ENCODE assay signal across 8 cellular contexts in the genomic region with DNA sequence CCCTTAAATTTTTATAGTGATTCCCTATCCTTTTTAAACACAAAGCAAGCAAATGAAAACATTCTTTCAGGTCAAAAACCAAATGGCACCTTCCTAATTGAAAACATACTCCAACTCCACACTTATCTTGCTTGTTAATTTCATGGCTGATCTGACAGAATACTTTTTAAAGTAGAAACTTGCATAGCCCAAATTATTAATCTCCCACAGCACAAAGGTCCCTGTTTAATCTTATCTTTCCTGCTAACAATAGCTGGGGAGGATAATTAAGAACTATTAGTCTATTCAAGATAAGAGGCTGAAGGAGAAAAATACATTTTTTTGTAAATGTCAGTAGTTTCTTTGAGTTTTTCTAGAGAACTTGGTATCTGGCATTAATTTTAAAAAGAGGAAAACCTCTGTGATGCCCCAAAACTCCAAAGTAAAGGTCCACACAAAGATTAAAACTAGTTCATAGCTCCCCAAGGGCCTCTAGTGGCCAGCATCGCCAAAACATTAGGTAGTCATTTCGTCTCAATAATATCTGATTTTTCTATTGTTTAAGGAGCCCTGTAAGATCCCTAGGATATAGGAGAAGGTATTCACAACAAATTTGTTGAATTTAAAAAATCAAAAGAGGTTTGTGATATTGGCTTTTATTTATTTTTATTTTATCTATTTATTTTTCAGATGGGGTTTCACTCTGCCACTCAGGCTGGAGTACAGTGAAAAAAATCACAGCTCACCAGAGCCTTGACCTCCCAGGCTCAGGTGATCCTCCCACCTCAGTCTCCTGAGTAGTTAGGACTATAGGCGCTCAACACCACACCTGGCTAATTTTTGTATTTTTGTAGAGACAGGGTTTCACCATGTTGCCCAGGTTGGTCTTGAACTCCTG. TPM values are rescaled to one million over a fixed set of nuclear protein-coding genes. Genes with fewer than 3 reads are reported as not detected.
A peak's percentile ranks its signal among the peaks of the same experiment; 100 is the strongest.
DNase-seq lines count a peak whose midpoint lies in the region; ATAC-seq, FAIRE-seq and TF ChIP-seq lines count a peak whose summit lies in the region.

No MANE protein-coding gene starts in this region.

- no peak overlapping the region for H3K4me3 Mint-ChIP-seq in CD4-positive, alpha-beta T cell
- no peak overlapping the region for H3K4me3 Mint-ChIP-seq in brain
- no peak overlapping the region for H3K4me3 Mint-ChIP-seq in stimulated activated memory B cell treated with anti-CD40 and anti-IgM and Interleukin-4, amounts not matched to agents 10 μg/mL and 1 μg/mL and 100 μg/mL, for 72 hours

- H3K4me3 ChIP-seq in SJCRH30: no peak overlapping the region
- H3K4me3 ChIP-seq in kidney (ENCODE audit: low read length in 2 of 2): no peak overlapping the region

- H3K4me1 ChIP-seq in SJCRH30 (no peaks in the 10 kb centered on the region), kidney (ENCODE audit: control insufficient read depth in 1 of 2, insufficient read depth in 1 of 2, low read depth in 1 of 2, low read length in 2 of 2) (peaks cover 0 to 6% of the 10 kb centered on the region in 2 donors)

- intact Hi-C loops in CD4-positive, alpha-beta T cell (cut with DNase I, micrococcal nuclease): loop anchor here (1.0 to 5.0 kb wide), 7 partner anchors 221 to 1041 kb away; no protein-coding TSS in a partner anchor
- intact Hi-C loops in kidney (cut with DNase I): no loop called here

- H3K36me3 Mint-ChIP-seq in CD4-positive, alpha-beta T cell (ENCODE audit: low read depth): no peaks in the 10 kb centered on the region
- H3K36me3 Mint-ChIP-seq in brain: no peaks in the 10 kb centered on the region
- H3K36me3 Mint-ChIP-seq in stimulated activated memory B cell treated with anti-CD40 and anti-IgM and Interleukin-4, amounts not matched to agents 10 μg/mL and 1 μg/mL and 100 μg/mL, for 72 hours: no peaks in the 10 kb centered on the region

- no peaks in the 10 kb centered on the region for H3K9me3 Mint-ChIP-seq in CD4-positive, alpha-beta T cell
- H3K9me3 Mint-ChIP-seq in brain: no peaks in the 10 kb centered on the region
- H3K9me3 Mint-ChIP-seq in stimulated activated memory B cell treated with anti-CD40 and anti-IgM and Interleukin-4, amounts not matched to agents 10 μg/mL and 1 μg/mL and 100 μg/mL, for 72 hours: no peaks in the 10 kb centered on the region

- no peak overlapping the region for H3K27ac ChIP-seq in CD4-positive, alpha-beta T cell (ENCODE audit: low read depth, low read length)
- H3K27ac ChIP-seq in SJCRH30 (no peak overlapping the region), kidney (ENCODE audit: low read depth in 2 of 2, low read length in 2 of 2) (peak overlapping the region in 1 of 2 donors; percentile 61)

- peak; percentile 56 for ATAC-seq in CD4-positive, alpha-beta T cell (ENCODE audit: poor library complexity)
- ATAC-seq in stimulated activated memory B cell treated with anti-CD40 and anti-IgM and Interleukin-4, amounts not matched to agents 10 μg/mL and 1 μg/mL and 100 μg/mL, for 72 hours: no peak
- ATAC-seq in GM18907 (IDR thresholded peaks at IDR 0.05; ENCODE audit: unreplicated experiment) (no peak), HG02588 (IDR thresholded peaks at IDR 0.05; ENCODE audit: unreplicated experiment) (no peak)

- peak in 9 of 10 experiments; percentile 15 to 44 (median 28) for DNase-seq in CD4-positive, alpha-beta T cell
- DNase-seq in GM20000 (ENCODE audit: low spot score) (peak; percentile 58), SJCRH30 (peak; percentile 17 to 49), kidney (no peak)

- POLR2A ChIA-PET in CD4-positive, alpha-beta T cell (lab: Charles Lee): interaction anchor here (1.0 to 3.0 kb wide), 5 partner anchors 14 to 286 kb away, joined by 3 to 16 read pairs (median 4); a partner anchor contains a TSS

- peaks cover 4% of the 10 kb centered on the region for H3K4me1 Mint-ChIP-seq in CD4-positive, alpha-beta T cell (ENCODE audit: low read depth)
- peaks cover 17% of the 10 kb centered on the region for H3K4me1 Mint-ChIP-seq in brain
- peaks cover 27% of the 10 kb centered on the region for H3K4me1 Mint-ChIP-seq in stimulated activated memory B cell treated with anti-CD40 and anti-IgM and Interleukin-4, amounts not matched to agents 10 μg/mL and 1 μg/mL and 100 μg/mL, for 72 hours

- no peaks in the 10 kb centered on the region for H3K36me3 ChIP-seq in SJCRH30
- H3K36me3 ChIP-seq in kidney (ENCODE audit: control insufficient read depth in 1 of 2, insufficient read depth in 2 of 2, low read length in 2 of 2): no peaks in the 10 kb centered on the region

- no peaks in the 10 kb centered on the region for H3K9me3 ChIP-seq in CD4-positive, alpha-beta T cell (ENCODE audit: control insufficient read depth, low read length)
- H3K9me3 ChIP-seq in SJCRH30 (replicated peaks) (no peaks in the 10 kb centered on the region), kidney (ENCODE audit: control insufficient read depth in 1 of 2, low read length in 2 of 2) (no peaks in the 10 kb centered on the region)

- TF ChIP-seq CTCF in CD4-positive, alpha-beta T cell (IDR thresholded peaks at IDR 0.05): peak; percentile 76
- peak; percentile 34 for TF ChIP-seq CTCF in GM20000 (IDR thresholded peaks at IDR 0.05; ENCODE audit: extremely low read depth, missing control alignments)
- peak; percentile 81 to 84 for TF ChIP-seq CTCF in brain (conservative IDR thresholded peaks at IDR 0.05)
- peak; percentile 70 for TF ChIP-seq CTCF in kidney (IDR thresholded peaks at IDR 0.05; ENCODE audit: borderline replicate concordance, extremely low read depth, insufficient read depth)

- H3K27me3 Mint-ChIP-seq in CD4-positive, alpha-beta T cell: no peaks in the 10 kb centered on the region
- peaks cover 10% of the 10 kb centered on the region for H3K27me3 Mint-ChIP-seq in brain
- H3K27me3 Mint-ChIP-seq in stimulated activated memory B cell treated with anti-CD40 and anti-IgM and Interleukin-4, amounts not matched to agents 10 μg/mL and 1 μg/mL and 100 μg/mL, for 72 hours: no peaks in the 10 kb centered on the region

- no peaks in the 10 kb centered on the region for H3K27me3 ChIP-seq in CD4-positive, alpha-beta T cell (ENCODE audit: control insufficient read depth, insufficient read depth, low read length)
- no peaks in the 10 kb centered on the region for H3K27me3 ChIP-seq in SJCRH30

- CTCF ChIA-PET in CD4-positive, alpha-beta T cell (lab: Charles Lee): interaction anchor here (0.8 to 1.6 kb wide), 8 partner anchors 14 to 626 kb away, joined by 3 to 9 read pairs (median 3); a partner anchor contains a TSS

- no peak overlapping the region for H3K9ac ChIP-seq in kidney (ENCODE audit: low read length in 2 of 2)

- FAIRE-seq in kidney (lab: Jason Lieb, UNC): peak; percentile 79

- no peak overlapping the region for H3K27ac Mint-ChIP-seq in CD4-positive, alpha-beta T cell
- peak overlapping the region in 1 of 5 experiments; percentile 26 for H3K27ac Mint-ChIP-seq in brain
- peak overlapping the region; percentile 89 for H3K27ac Mint-ChIP-seq in stimulated activated memory B cell treated with anti-CD40 and anti-IgM and Interleukin-4, amounts not matched to agents 10 μg/mL and 1 μg/mL and 100 μg/mL, for 72 hours

RNA-seq across cellular contexts. Expression of a gene that starts 14.7 kb away (rescaled TPM):
- 1 to 10 TPM; 3.2 to 3.7 TPM for total RNA-seq in CD4-positive, alpha-beta T cell
- total RNA-seq in SJCRH30 (2014; rRNA removed; shearing (Covaris generic)): 0.81 TPM in 1 of 2 replicates, not detected in the other
- polyA plus RNA-seq in brain (ENCODE audit: insufficient read depth, low read depth, low replicate concordance) (2.4 TPM), kidney (ENCODE audit: insufficient read depth, low read depth, low replicate concordance) (2.3 TPM)
- 2.1 TPM for total RNA-seq in kidney

RNA-seq across cellular contexts. Expression of a gene that starts 15.0 kb away (rescaled TPM):
- 10 to 100 TPM; 29.1 to 33.4 TPM for total RNA-seq in CD4-positive, alpha-beta T cell
- 41.8 and 49.9 TPM in 2 replicates for total RNA-seq in SJCRH30 (2014; rRNA removed; shearing (Covaris generic))
- 7.6 TPM for polyA plus RNA-seq in brain (ENCODE audit: insufficient read depth, low read depth, low replicate concordance)
- 10.4 TPM for total RNA-seq in kidney
- 9.7 TPM for polyA plus RNA-seq in kidney (ENCODE audit: insufficient read depth, low read depth, low replicate concordance)

RNA-seq across cellular contexts. Expression of a gene that starts 15.0 kb away (rescaled TPM):
- total RNA-seq in CD4-positive, alpha-beta T cell: 10 to 100 TPM; 26.2 to 26.9 TPM
- 25.1 and 25.2 TPM in 2 replicates for total RNA-seq in SJCRH30 (2014; rRNA removed; shearing (Covaris generic))
- polyA plus RNA-seq in brain (ENCODE audit: insufficient read depth, low read depth, low replicate concordance): 14.2 TPM
- total RNA-seq in kidney: 9.5 TPM
- 2.8 TPM for polyA plus RNA-seq in kidney (ENCODE audit: insufficient read depth, low read depth, low replicate concordance)

RNA-seq across cellular contexts. Expression of a gene that starts 48.4 kb away (rescaled TPM):
- total RNA-seq in CD4-positive, alpha-beta T cell: 100 to 1,000 TPM; 261 to 262 TPM
- total RNA-seq in SJCRH30 (2014; rRNA removed; shearing (Covaris generic)): 17.7 and 21.7 TPM in 2 replicates
- polyA plus RNA-seq in brain (ENCODE audit: insufficient read depth, low read depth, low replicate concordance) (105 TPM), kidney (ENCODE audit: insufficient read depth, low read depth, low replicate concordance) (122 TPM)
- total RNA-seq in kidney: 105 TPM

RNA-seq across cellular contexts. Expression of a gene that starts 55.5 kb away (rescaled TPM):
- total RNA-seq in CD4-positive, alpha-beta T cell: 1 to 10 TPM; 3.4 to 3.5 TPM
- total RNA-seq in SJCRH30 (2014; rRNA removed; shearing (Covaris generic)): 63.3 and 72.7 TPM in 2 replicates
- 8.7 TPM for polyA plus RNA-seq in brain (ENCODE audit: insufficient read depth, low read depth, low replicate concordance)
- 5.1 TPM for total RNA-seq in kidney
- polyA plus RNA-seq in kidney (ENCODE audit: insufficient read depth, low read depth, low replicate concordance): 3.8 TPM
